1 cellular context compared by ENCODE assay signal in the genomic region with DNA sequence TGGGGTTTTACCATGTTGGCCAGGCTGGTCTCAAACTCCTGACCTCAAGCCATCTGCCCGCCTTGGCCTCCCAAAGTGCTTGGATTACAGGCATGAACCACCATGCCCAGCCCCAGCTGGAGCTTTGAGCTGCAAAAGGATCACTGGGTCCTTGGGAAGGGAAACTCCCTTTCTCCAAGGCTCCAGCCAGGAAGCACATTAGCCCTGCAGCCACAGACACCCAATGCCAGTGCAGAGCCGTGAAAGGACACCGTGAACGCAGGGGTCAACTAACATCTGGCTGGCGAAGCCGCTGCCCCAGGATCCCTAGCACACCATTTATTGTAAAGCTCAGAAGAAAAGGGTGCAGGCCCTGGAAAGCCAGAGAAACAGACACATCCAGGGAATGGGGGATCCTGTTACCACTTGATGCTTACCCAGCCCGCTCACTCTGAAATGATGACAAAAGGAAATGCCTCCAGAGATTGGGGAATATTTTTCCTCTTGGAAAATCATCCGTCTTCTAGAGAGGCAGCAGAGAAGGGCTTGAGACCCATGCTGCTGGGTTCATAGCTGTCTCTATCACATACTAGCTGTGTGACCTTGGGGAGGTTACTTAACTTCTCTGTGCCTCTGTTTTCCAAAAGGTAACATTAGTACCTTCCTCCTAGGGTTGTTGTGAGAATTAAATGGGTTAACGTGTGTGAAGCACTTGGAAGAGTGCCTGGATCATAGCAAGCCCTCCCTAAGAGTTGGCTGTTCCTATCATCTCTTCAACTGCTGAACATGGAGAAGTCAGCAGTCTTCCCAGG.
A peak's percentile ranks its signal among the peaks of the same experiment; 100 is the strongest.
TF ChIP-seq lines count a peak whose summit lies in the region.

No MANE protein-coding gene starts in this region.

TF ChIP-seq in HepG2, 621 proteins besides CTCF, POLR2A, EP300 and RAD21:
- TF ChIP-seq ZNF768 (CRISPR knock-in tag; IDR thresholded peaks at IDR 0.05), result peak; percentile 27; the same call in 1 of the 2 replicates
- no peak for TF ChIP-seq ZNF781 (CRISPR knock-in tag; IDR thresholded peaks at IDR 0.05; ENCODE audit: borderline replicate concordance, not compliant biosample characterization)
